ENCODE assay signal across 18 cellular contexts in genomic region chr9:136284311-136284710, GRCh38. TPM values are rescaled to one million over a fixed set of nuclear protein-coding genes. Genes with fewer than 3 reads are reported as not detected.
A peak's percentile ranks its signal among the peaks of the same experiment; 100 is the strongest.
DNase-seq lines count a peak whose midpoint lies in the region; ATAC-seq, FAIRE-seq and TF ChIP-seq lines count a peak whose summit lies in the region.
"Had no signal": no experiment of that assay in that cellular context is flagged by ENCODE, and none has a peak within 500 bp of the region (broad histone marks: within the 10 kb centered on the region; RNA-seq: fewer than 3 reads in every experiment).

No MANE protein-coding gene starts in this region.

- H3K79me2 ChIP-seq in H1 (ENCODE audit: control insufficient read depth in 1 of 2, insufficient read depth in 2 of 2, low read length in 2 of 2) = no peaks in the 10 kb centered on the region

- peak overlapping the region; percentile 87; the same call in 1 of the 2 replicates for H2BK12ac ChIP-seq in H1 (ENCODE audit: low read depth, low read length)

- H4K91ac ChIP-seq in H1 (replicated peaks; ENCODE audit: insufficient read length, low read length) = no peak overlapping the region

- no peaks in the 10 kb centered on the region for H4K20me1 ChIP-seq in H1 (replicated peaks in 1 of 2; ENCODE audit: control insufficient read depth in 1 of 2, insufficient read depth in 2 of 2, low read length in 2 of 2)

- no peak overlapping the region for H3K23ac ChIP-seq in H1 (ENCODE audit: insufficient read length)

- peak overlapping the region; percentile 61; the same call in 1 of the 2 replicates for H2BK15ac ChIP-seq in H1 (ENCODE audit: low read length)

- no peak for FAIRE-seq in H1 (lab: Jason Lieb, UNC)
- FAIRE-seq: GM12892, HTR-8/SVneo, K562 had no signal

- no peaks in the 10 kb centered on the region for H3K23me2 ChIP-seq in H1 (ENCODE audit: low read depth, low read length)

- POLR2A ChIA-PET in H1 (lab: Charles Lee; ENCODE audit: partially characterized antibody) = no interaction called here

- no peaks in the 10 kb centered on the region for H3K36me3 Mint-ChIP-seq in stimulated activated memory B cell treated with anti-CD40 and anti-IgM and Interleukin-4, amounts not matched to agents 10 μg/mL and 1 μg/mL and 100 μg/mL, for 72 hours
- H3K36me3 Mint-ChIP-seq: CD4-positive, alpha-beta memory T cell had no signal

- H4K5ac ChIP-seq in H1 (ENCODE audit: insufficient read length, low read depth, low read length) = no peak overlapping the region

- peaks cover 3% of the 10 kb centered on the region for H3K9me3 Mint-ChIP-seq in stimulated activated memory B cell treated with anti-CD40 and anti-IgM and Interleukin-4, amounts not matched to agents 10 μg/mL and 1 μg/mL and 100 μg/mL, for 72 hours
- H3K9me3 Mint-ChIP-seq: CD4-positive, alpha-beta memory T cell had no signal

- no peak overlapping the region for H2BK20ac ChIP-seq in H1 (ENCODE audit: low read length)

- H3K9me3 ChIP-seq in right cardiac atrium (ENCODE audit: control insufficient read depth, low read length) = no peaks in the 10 kb centered on the region
- no peaks in the 10 kb centered on the region; the same call in 1 of the 2 replicates for H3K9me3 ChIP-seq in NT2/D1 (ENCODE audit: insufficient read depth, low read length)
- H3K9me3 ChIP-seq in H1 (ENCODE audit: insufficient read depth in 2 of 2, low read depth in 1 of 2, low read length in 1 of 2) = no peaks in the 10 kb centered on the region
- H3K9me3 ChIP-seq: HAP-1 had no signal

- no peak overlapping the region for H3K14ac ChIP-seq in H1 (ENCODE audit: insufficient read length)

- H3K4me3 Mint-ChIP-seq in stimulated activated memory B cell treated with anti-CD40 and anti-IgM and Interleukin-4, amounts not matched to agents 10 μg/mL and 1 μg/mL and 100 μg/mL, for 72 hours = no peak overlapping the region

- 0 out of 2 replicates have a peak overlapping the region, but pooled peaks have one; percentile 48 for H2AFZ ChIP-seq in H1 (ENCODE audit: low read length)

- peak; percentile 8 to 64 (median 35) for DNase-seq in right cardiac atrium
- no peak for DNase-seq in cardiac septum (ENCODE audit: low spot score)
- DNase-seq in NT2/D1 (ENCODE audit: low read depth, low spot score) = no peak
- DNase-seq in H1 (ENCODE audit: low read depth in 1 of 2, low spot score in 2 of 2) = no peak
- DNase-seq in foreskin melanocyte = no peak
- DNase-seq in NCI-H187 (lab: John Stamatoyannopoulos, UW) = no peak
- DNase-seq: GOT3 had no signal

- H3K36me3 ChIP-seq in NT2/D1 (ENCODE audit: insufficient read depth, insufficient read length, low read length) = no peaks in the 10 kb centered on the region
- H3K36me3 ChIP-seq in H1 (ENCODE audit: control insufficient read depth in 2 of 4, insufficient read depth in 4 of 4, low read length in 3 of 4) = no peaks in the 10 kb centered on the region
- H3K36me3 ChIP-seq: HAP-1 had no signal

- CTCF ChIA-PET in H1 (lab: Charles Lee; ENCODE audit: partially characterized antibody) = interaction anchor here (0.7 to 5.2 kb wide), 30 partner anchors 8 to 150 kb away, joined by 3 to 40 read pairs (median 5); partner anchors contain the start of gene DNLZ

- peak overlapping the region; percentile 55 for H3K27ac Mint-ChIP-seq in stimulated activated memory B cell treated with anti-CD40 and anti-IgM and Interleukin-4, amounts not matched to agents 10 μg/mL and 1 μg/mL and 100 μg/mL, for 72 hours
- H3K27ac Mint-ChIP-seq: CD4-positive, alpha-beta memory T cell had no signal

- no peak overlapping the region for H3K56ac ChIP-seq in H1 (replicated peaks; ENCODE audit: insufficient read length, low read depth, low read length)

- no peak overlapping the region for H3K4me3 ChIP-seq in right cardiac atrium (ENCODE audit: low read length)
- H3K4me3 ChIP-seq in NT2/D1 (ENCODE audit: insufficient read length, low read depth) = no peak overlapping the region
- H3K4me3 ChIP-seq in H1 (ENCODE audit: extremely low read depth in 1 of 4, insufficient read depth in 2 of 4, low read depth in 3 of 4, low read length in 4 of 4) = no peak overlapping the region
- H3K4me3 ChIP-seq: HAP-1, K562 had no signal

- ATAC-seq in right cardiac atrium (no peak), HG03565 (IDR thresholded peaks at IDR 0.05; ENCODE audit: unreplicated experiment) (no peak)
- no peak for ATAC-seq in stimulated activated memory B cell treated with anti-CD40 and anti-IgM and Interleukin-4, amounts not matched to agents 10 μg/mL and 1 μg/mL and 100 μg/mL, for 72 hours

- no peak overlapping the region for H4K8ac ChIP-seq in H1 (ENCODE audit: extremely low read depth, insufficient read depth, low read length)

- H2BK120ac ChIP-seq in H1 (replicated peaks; ENCODE audit: low read depth, low read length) = no peak overlapping the region

- H2AK5ac ChIP-seq in H1 (ENCODE audit: low read depth, low read length) = no peak overlapping the region

- H3K4me1 Mint-ChIP-seq in stimulated activated memory B cell treated with anti-CD40 and anti-IgM and Interleukin-4, amounts not matched to agents 10 μg/mL and 1 μg/mL and 100 μg/mL, for 72 hours = peaks cover 23% of the 10 kb centered on the region

- TF ChIP-seq RAD21 in H1 (IDR thresholded peaks at IDR 0.05 in 1 of 2, conservative IDR thresholded peaks at IDR 0.05 in 1 of 2; ENCODE audit: low read depth in 2 of 2, low read length in 2 of 2) = no peak

- 66% methylated on average over 22 of the region's 22 CpGs for WGBS in right cardiac atrium
- WGBS in H1 (ENCODE audit: extremely low coverage in 1 of 2, insufficient coverage in 1 of 2, insufficient read length in 1 of 2, insufficient replicate concordance in 2 of 2, low coverage in 1 of 2, low lambda C conversion rate in 2 of 2, missing lambda C conversion rate in 1 of 2), 2 experiments = 81% methylated on average over 19 of the region's 22 CpGs; no CpG with 5 or more reads in 1 of the 2 experiments

- no peak overlapping the region; the same call in 1 of the 2 replicates for H3K18ac ChIP-seq in H1 (ENCODE audit: extremely low read depth, low read length)

- no peaks in the 10 kb centered on the region for H3K4me1 ChIP-seq in right cardiac atrium (ENCODE audit: control insufficient read depth, insufficient read depth, low read length)
- H3K4me1 ChIP-seq in NT2/D1 (ENCODE audit: insufficient read depth, insufficient read length) = peaks cover 17% of the 10 kb centered on the region
- H3K4me1 ChIP-seq in H1 (replicated peaks in 1 of 4; ENCODE audit: control insufficient read depth in 3 of 4, insufficient read depth in 4 of 4, low read length in 3 of 4) = peaks cover 0 to 4% (median 2%) of the 10 kb centered on the region in 4 experiments; a peak in 3 of 7 replicates
- H3K4me1 ChIP-seq: HAP-1 had no signal

- H3K79me1 ChIP-seq in H1 (ENCODE audit: low read depth, low read length) = no peaks in the 10 kb centered on the region

- intact Hi-C loops in right cardiac atrium (cut with DNase I) = loop anchor here in 2 of 4 donors (5.0 to 10.0 kb wide), 3 partner anchors 110 to 320 kb away; partner anchors contain the start of gene UBAC1 (in 1 of the 2)
- intact Hi-C loops in cardiac septum (cut with DNase I) = no loop called here

- 0 out of 4 replicates have a peak overlapping the region, but pooled peaks of 1 of the 2 experiments have one; percentile 32 for H3K4me2 ChIP-seq in H1 (ENCODE audit: insufficient read depth in 1 of 2, low read depth in 2 of 2, low read length in 2 of 2)

- H3K27me3 ChIP-seq in right cardiac atrium (ENCODE audit: control insufficient read depth, insufficient read depth) (no peaks in the 10 kb centered on the region), NT2/D1 (ENCODE audit: insufficient read depth, insufficient read length) (no peaks in the 10 kb centered on the region), H1 (replicated peaks in 1 of 4; ENCODE audit: control insufficient read depth in 3 of 4, extremely low read depth in 1 of 4, insufficient read depth in 3 of 4, low read length in 3 of 4) (no peaks in the 10 kb centered on the region)

- H3K4ac ChIP-seq in H1 (replicated peaks; ENCODE audit: insufficient read length, low read depth, low read length) = no peak overlapping the region

- no peak for TF ChIP-seq CTCF in H1 (IDR thresholded peaks at IDR 0.05; ENCODE audit: control extremely low read depth in 1 of 3, insufficient read depth in 1 of 3, low read depth in 1 of 3, low read length in 3 of 3)

- peaks cover 65% of the 10 kb centered on the region for H3K27me3 Mint-ChIP-seq in stimulated activated memory B cell treated with anti-CD40 and anti-IgM and Interleukin-4, amounts not matched to agents 10 μg/mL and 1 μg/mL and 100 μg/mL, for 72 hours

- no peak overlapping the region for H2BK5ac ChIP-seq in H1 (ENCODE audit: low read depth, low read length)

- H3K27ac ChIP-seq in right cardiac atrium (ENCODE audit: low read length) (no peak overlapping the region), H1 (ENCODE audit: low read depth, low read length) (no peak overlapping the region)

- no peak for TF ChIP-seq POLR2A in H1 (IDR thresholded peaks at IDR 0.05; ENCODE audit: control extremely low read depth in 1 of 2, low read depth in 2 of 2, low read length in 2 of 2)

- peak overlapping the region; percentile 8 for H3K9ac ChIP-seq in NT2/D1 (ENCODE audit: insufficient read length, low read depth)
- H3K9ac ChIP-seq in H1 (replicated peaks in 1 of 4; ENCODE audit: extremely low read depth in 1 of 4, low read depth in 3 of 4, low read length in 3 of 4) = no peak overlapping the region

- no peak for TF ChIP-seq EP300 in H1 (IDR thresholded peaks at IDR 0.05; ENCODE audit: borderline replicate concordance in 1 of 2, low read depth in 2 of 2, low read length in 2 of 2)

RNA-seq across cellular contexts. Expression of gene CCDC187, which starts 19.6 kb away (rescaled TPM):
- not detected for total RNA-seq in right cardiac atrium
- polyA plus RNA-seq in right cardiac atrium = not detected
- 0.03 TPM for total RNA-seq in cardiac septum
- not detected in 2 replicates for total RNA-seq in H1 (2021; fragmentation: NEBNext Ultra II Directional; extraction: Animal tissue kit (Norgen Biotek cat#: 25700))
- polyA plus RNA-seq in H1 (2011; rRNA removed) = 0.02 TPM in 2 replicates
- polyA plus RNA-seq in H1 (2011; cell fraction: cytosol; rRNA removed) = 0.01 TPM
- polyA plus RNA-seq in H1 (2011; cell fraction: nucleus; rRNA removed) = 0.07 TPM
- 0.03 TPM in 2 of 4 replicates, not detected in the others for polyA plus RNA-seq in H1 (2012, experiment 1 of 2)
- polyA plus RNA-seq in H1 (2012, experiment 2 of 2) = 0.03 TPM
- 0.02 TPM for polyA plus RNA-seq in H1 (2013, experiment 1 of 2)
- polyA plus RNA-seq in H1 (2013, experiment 2 of 2) = under 0.01 TPM
- 0.06 TPM in 1 of 2 replicates, not detected in the other for polyA minus RNA-seq in H1 (2011; rRNA and poly(A)+ RNA removed)
- not detected for polyA minus RNA-seq in H1 (2011; cell fraction: cytosol; rRNA and poly(A)+ RNA removed)
- not detected for polyA minus RNA-seq in H1 (2011; cell fraction: nucleus; rRNA and poly(A)+ RNA removed)
- total RNA-seq: A673; CD4-positive, alpha-beta memory T cell; Daoy; IMR-90; K562 had no signal
- polyA plus RNA-seq: AG04450; CD4-positive, alpha-beta memory T cell; IMR-90; K562 had no signal

RNA-seq across cellular contexts. Expression of gene QSOX2, which starts 38.7 kb away (rescaled TPM):
- 1 to 10 TPM; 5.3 to 9.0 (median 7.5) TPM for total RNA-seq in right cardiac atrium
- 4.5 TPM for polyA plus RNA-seq in right cardiac atrium
- total RNA-seq in cardiac septum = 7.2 TPM
- 27.5 and 28.6 TPM in 2 replicates for total RNA-seq in H1 (2021; fragmentation: NEBNext Ultra II Directional; extraction: Animal tissue kit (Norgen Biotek cat#: 25700))
- polyA plus RNA-seq in H1 (2011; rRNA removed) = 18.0 and 21.8 TPM in 2 replicates
- polyA plus RNA-seq in H1 (2011; cell fraction: cytosol; rRNA removed) = 20.4 TPM
- polyA plus RNA-seq in H1 (2011; cell fraction: nucleus; rRNA removed) = 52.2 TPM
- polyA plus RNA-seq in H1 (2012, experiment 1 of 2) = 18.2 to 24.6 TPM (median 21.8 TPM) in 4 replicates
- 13.5 TPM for polyA plus RNA-seq in H1 (2012, experiment 2 of 2)
- polyA plus RNA-seq in H1 (2013, experiment 1 of 2) = 27.3 TPM
- polyA plus RNA-seq in H1 (2013, experiment 2 of 2) = 25.5 TPM
- 17.0 and 19.8 TPM in 2 replicates for polyA minus RNA-seq in H1 (2011; rRNA and poly(A)+ RNA removed)
- polyA minus RNA-seq in H1 (2011; cell fraction: cytosol; rRNA and poly(A)+ RNA removed) = 10.7 TPM
- 13.1 TPM for polyA minus RNA-seq in H1 (2011; cell fraction: nucleus; rRNA and poly(A)+ RNA removed)

RNA-seq across cellular contexts. Expression of gene GPSM1, which starts 43.0 kb away (rescaled TPM):
- total RNA-seq in right cardiac atrium (10 to 100 TPM; 46.3 to 90.6 (median 71.6) TPM), cardiac septum (35.1 TPM)
- polyA plus RNA-seq in right cardiac atrium (73.3 TPM), H1 (2011; rRNA removed) (12.8 and 19.8 TPM in 2 replicates)
- 15.7 and 18.0 TPM in 2 replicates for total RNA-seq in H1 (2021; fragmentation: NEBNext Ultra II Directional; extraction: Animal tissue kit (Norgen Biotek cat#: 25700))
- 13.8 TPM for polyA plus RNA-seq in H1 (2011; cell fraction: cytosol; rRNA removed)
- polyA plus RNA-seq in H1 (2011; cell fraction: nucleus; rRNA removed) = 39.2 TPM
- 9.3 to 15.2 TPM (median 14.5 TPM) in 4 replicates for polyA plus RNA-seq in H1 (2012, experiment 1 of 2)
- polyA plus RNA-seq in H1 (2012, experiment 2 of 2) = 12.0 TPM
- 14.4 TPM for polyA plus RNA-seq in H1 (2013, experiment 1 of 2)
- polyA plus RNA-seq in H1 (2013, experiment 2 of 2) = 13.9 TPM
- polyA minus RNA-seq in H1 (2011; rRNA and poly(A)+ RNA removed) = 3.5 and 4.2 TPM in 2 replicates
- polyA minus RNA-seq in H1 (2011; cell fraction: cytosol; rRNA and poly(A)+ RNA removed) = 12.7 TPM
- polyA minus RNA-seq in H1 (2011; cell fraction: nucleus; rRNA and poly(A)+ RNA removed) = 11.2 TPM

Comparison
In these comparisons a context has a peak if more than half of its experiments do, and no peak if none do; other contexts are left out.
1. DNase-seq: peak in right cardiac atrium (3 of 3); none in cardiac septum (single experiment), NT2/D1 (single experiment), H1 (0 of 2), foreskin melanocyte (single experiment) and NCI-H187 (0 of 2).